ENCODE assay signal across 8 cellular contexts in genomic region chr17:59786213-59786535, GRCh38.
DNase-seq lines count a peak whose midpoint lies in the region; ATAC-seq and TF ChIP-seq lines count a peak whose summit lies in the region.

No MANE protein-coding gene starts in this region.

- peaks cover 24% of the 10 kb centered on the region for H3K36me3 Mint-ChIP-seq in activated naive CD4-positive, alpha-beta T cell treated with anti-CD3 and anti-CD28 coated beads for 36 hours (ENCODE audit: low read depth)

- CTCF ChIA-PET in activated naive CD4-positive, alpha-beta T cell treated with anti-CD3 and anti-CD28 coated beads for 36 hours (lab: Charles Lee), result interaction anchor here (0.9 to 8.2 kb wide), 7 partner anchors 33 to 55 kb away, joined by 3 to 63 read pairs (median 6); no protein-coding TSS in a partner anchor

- H3K27me3 ChIP-seq in lung (ENCODE audit: control insufficient read depth, insufficient read depth) (no peaks in the 10 kb centered on the region), transverse colon (no peaks in the 10 kb centered on the region)

- peaks cover 60% of the 10 kb centered on the region for H3K4me1 Mint-ChIP-seq in activated naive CD4-positive, alpha-beta T cell treated with anti-CD3 and anti-CD28 coated beads for 36 hours (ENCODE audit: low read depth)

- no peak for ATAC-seq in lung (ENCODE audit: insufficient read depth, low FRiP score)
- ATAC-seq in HG02588 (IDR thresholded peaks at IDR 0.05; ENCODE audit: unreplicated experiment), result no peak

- H3K9me3 ChIP-seq in lung (ENCODE audit: control insufficient read depth in 2 of 2, insufficient read depth in 1 of 2, low read length in 1 of 2) (no peaks in the 10 kb centered on the region), transverse colon (no peaks in the 10 kb centered on the region)

- H3K4me1 ChIP-seq in lung (ENCODE audit: control insufficient read depth in 2 of 2, insufficient read depth in 2 of 2, low read length in 2 of 2) (peaks cover 3 to 20% of the 10 kb centered on the region in 2 donors), transverse colon (peaks cover 25 to 61% (median 43%) of the 10 kb centered on the region in 4 donors)

- H3K36me3 ChIP-seq in lung (ENCODE audit: control insufficient read depth in 2 of 2, insufficient read depth in 2 of 2, low read length in 2 of 2) (no peaks in the 10 kb centered on the region), transverse colon (no peaks in the 10 kb centered on the region)

- H3K4me3 Mint-ChIP-seq in activated naive CD4-positive, alpha-beta T cell treated with anti-CD3 and anti-CD28 coated beads for 36 hours, result peak overlapping the region; percentile 64

- H3K27ac ChIP-seq in adipose tissue (ENCODE audit: low read depth, low read length) (peak overlapping the region; percentile 78), lung (ENCODE audit: low read depth in 1 of 2, low read length in 1 of 2) (peak overlapping the region; percentile 83), transverse colon (peak overlapping the region; percentile 90 to 92 (median 91))

- intact Hi-C loops in activated naive CD4-positive, alpha-beta T cell treated with anti-CD3 and anti-CD28 coated beads for 36 hours (cut with micrococcal nuclease), result loop anchor here (1.0 to 10.0 kb wide), 10 partner anchors 14 to 1442 kb away; partner anchors contain the start of genes CLTC and USP32
- intact Hi-C loops in transverse colon (cut with DNase I; ENCODE audit: low total_unique reads), result no loop called here

- DNase-seq in activated naive CD4-positive, alpha-beta T cell treated with anti-CD3 and anti-CD28 coated beads for 36 hours, result no peak
- no peak for DNase-seq in activated naive CD4-positive, alpha-beta T cell treated with anti-CD3 and anti-CD28 coated beads, Interleukin-2, amount 50 U/mL, for 16 hours
- DNase-seq in lung (ENCODE audit: low spot score), result no peak
- no peak for DNase-seq in transverse colon
- DNase-seq in NCI-H226, result no peak
- no peak for DNase-seq in COR-L47 (lab: John Stamatoyannopoulos, UW)

- H3K4me3 ChIP-seq in lung, result no peak overlapping the region
- H3K4me3 ChIP-seq in transverse colon, result peak overlapping the region in 1 of 4 donors; percentile 28

- H3K9me3 Mint-ChIP-seq in activated naive CD4-positive, alpha-beta T cell treated with anti-CD3 and anti-CD28 coated beads for 36 hours, result no peaks in the 10 kb centered on the region

- peak overlapping the region; percentile 100 for H3K27ac Mint-ChIP-seq in activated naive CD4-positive, alpha-beta T cell treated with anti-CD3 and anti-CD28 coated beads for 36 hours

- 29 to 42% (median 34%) methylated on average over 2 of the region's 2 CpGs for WGBS in adipose tissue, 3 donors
- WGBS in lung, 2 donors, result 23 to 26% methylated on average over 2 of the region's 2 CpGs
- WGBS in transverse colon (ENCODE audit: low coverage in 1 of 2), 2 donors, result 19 to 29% methylated on average over 2 of the region's 2 CpGs

- TF ChIP-seq EP300 in transverse colon (IDR thresholded peaks at IDR 0.05; ENCODE audit: low read depth), result no peak

- TF ChIP-seq CTCF in lung (IDR thresholded peaks at IDR 0.05; ENCODE audit: control extremely low read depth, extremely low read depth) (no peak), transverse colon (IDR thresholded peaks at IDR 0.05) (peak in 1 of 5 experiments; percentile 20)

- in situ Hi-C loops in transverse colon (cut with MboI; ENCODE audit: low pct_ligation_motif_present in 1 of 4, low pct_unique_long_range_greater_than_20kb in 1 of 4, low sequenced_read_pairs in 3 of 4), result no loop called here

- TF ChIP-seq POLR2A in transverse colon (IDR thresholded peaks at IDR 0.05), result no peak

- no peaks in the 10 kb centered on the region for H3K27me3 Mint-ChIP-seq in activated naive CD4-positive, alpha-beta T cell treated with anti-CD3 and anti-CD28 coated beads for 36 hours (ENCODE audit: low read depth)
